ENCODE assay signal across 32 cellular contexts in genomic region chr3:159319156-159319555, GRCh38.
"Had no signal": no experiment of that assay in that cellular context is flagged by ENCODE, and none has a peak within 500 bp of the region (broad histone marks: within the 10 kb centered on the region; RNA-seq: fewer than 3 reads in every experiment).

No MANE protein-coding gene starts in this region.

- H3K36me3 Mint-ChIP-seq: activated CD4-positive, alpha-beta memory T cell treated with anti-CD3 and anti-CD28 coated beads for 36 hours; activated CD8-positive, alpha-beta memory T cell treated with anti-CD3 and anti-CD28 coated beads, Interleukin-2, amount 10 ng/mL, durations not matched to agents 7 days and 5 days; activated naive CD4-positive, alpha-beta T cell treated with anti-CD3 and anti-CD28 coated beads, Interleukin-2, amount 50 U/mL, for 24 hours; activated naive CD8-positive, alpha-beta T cell treated with anti-CD3 and anti-CD28 coated beads for 36 hours had no signal

- ATAC-seq: activated CD4-positive, alpha-beta T cell treated with anti-CD3 and anti-CD28 coated beads for 36 hours; activated CD8-positive, alpha-beta memory T cell treated with anti-CD3 and anti-CD28 coated beads, Interleukin-2, amount 10 ng/mL, durations not matched to agents 7 days and 5 days; activated CD8-positive, alpha-beta T cell treated with anti-CD3 and anti-CD28 coated beads, Interleukin-2, amount 10 ng/mL, durations not matched to agents 7 days and 5 days; activated naive CD8-positive, alpha-beta T cell treated with anti-CD3 and anti-CD28 coated beads, Interleukin-2, amount 50 U/mL, for 24 hours; body of pancreas; effector memory CD8-positive, alpha-beta T cell; T-helper 17 cell had no signal

- H3K9me3 Mint-ChIP-seq: activated B cell treated with CpG ODN at 0.5 μM for 24 hours; activated CD4-positive, alpha-beta memory T cell treated with anti-CD3 and anti-CD28 coated beads for 36 hours; activated CD4-positive, alpha-beta T cell treated with anti-CD3 and anti-CD28 coated beads, Interleukin-2, amount 10 ng/mL, durations not matched to agents 24 days and 14 days; activated naive CD4-positive, alpha-beta T cell treated with anti-CD3 and anti-CD28 coated beads, Interleukin-2, amount 50 U/mL, for 24 hours; activated naive CD8-positive, alpha-beta T cell treated with anti-CD3 and anti-CD28 coated beads for 36 hours; activated naive CD8-positive, alpha-beta T cell treated with anti-CD3 and anti-CD28 coated beads, Interleukin-2, amount 50 U/mL, for 24 hours; activated T-helper 1 cell treated with anti-CD3 and anti-CD28 coated beads, Interleukin-12 subunit alpha, Interleukin-12 subunit beta, Interleukin-2, Interleukin-4 antibody, amounts not matched to agents 30 ng/mL and 10 ng/mL and 1 ng/mL, durations not matched to agents 14 hours and 24 hours and 36 hours; activated T-helper 2 cell treated with anti-CD3 and anti-CD28 coated beads, Interferon-gamma antibody, Interleukin-2, Interleukin-4, amounts not matched to agents 10 μg/mL and 5 μg/mL and 100 μg/mL, durations not matched to agents 14 hours and 24 hours and 36 hours; effector memory CD8-positive, alpha-beta T cell; T-helper 2 cell treated with Interferon-gamma antibody and Interleukin-4, amounts not matched to agents 5 μg/mL and 100 μg/mL, for 36 hours had no signal

- H3K4me3 Mint-ChIP-seq: activated B cell treated with CpG ODN at 0.5 μM for 24 hours; activated CD4-positive, alpha-beta memory T cell treated with anti-CD3 and anti-CD28 coated beads for 36 hours; activated CD4-positive, alpha-beta T cell treated with anti-CD3 and anti-CD28 coated beads for 36 hours; activated CD4-positive, alpha-beta T cell treated with anti-CD3 and anti-CD28 coated beads, Interleukin-2, amount 10 ng/mL, durations not matched to agents 24 days and 14 days; activated CD8-positive, alpha-beta memory T cell treated with anti-CD3 and anti-CD28 coated beads, Interleukin-2, amount 10 ng/mL, durations not matched to agents 7 days and 5 days; activated CD8-positive, alpha-beta T cell treated with anti-CD3 and anti-CD28 coated beads, Interleukin-2, amount 10 ng/mL, durations not matched to agents 7 days and 5 days; activated naive CD4-positive, alpha-beta T cell treated with anti-CD3 and anti-CD28 coated beads for 36 hours; activated naive CD4-positive, alpha-beta T cell treated with anti-CD3 and anti-CD28 coated beads, Interleukin-2, amount 50 U/mL, for 24 hours; activated naive CD8-positive, alpha-beta T cell treated with anti-CD3 and anti-CD28 coated beads for 36 hours; activated naive CD8-positive, alpha-beta T cell treated with anti-CD3 and anti-CD28 coated beads, Interleukin-2, amount 50 U/mL, for 24 hours; activated T-helper 1 cell treated with anti-CD3 and anti-CD28 coated beads, Interleukin-12 subunit alpha, Interleukin-12 subunit beta, Interleukin-2, Interleukin-4 antibody, amounts not matched to agents 30 ng/mL and 10 ng/mL and 1 ng/mL, durations not matched to agents 14 hours and 24 hours and 36 hours; effector memory CD8-positive, alpha-beta T cell; T-helper 17 cell; T-helper 2 cell treated with Interferon-gamma antibody and Interleukin-4, amounts not matched to agents 5 μg/mL and 100 μg/mL, for 36 hours had no signal

- H3K4me1 Mint-ChIP-seq: activated B cell treated with CpG ODN at 0.5 μM for 24 hours; activated CD4-positive, alpha-beta T cell treated with anti-CD3 and anti-CD28 coated beads for 36 hours; activated CD4-positive, alpha-beta T cell treated with anti-CD3 and anti-CD28 coated beads, Interleukin-2, amount 10 ng/mL, durations not matched to agents 24 days and 14 days; activated CD8-positive, alpha-beta memory T cell treated with anti-CD3 and anti-CD28 coated beads, Interleukin-2, amount 10 ng/mL, durations not matched to agents 7 days and 5 days; activated naive CD4-positive, alpha-beta T cell treated with anti-CD3 and anti-CD28 coated beads, Interleukin-2, amount 50 U/mL, for 24 hours; activated naive CD8-positive, alpha-beta T cell treated with anti-CD3 and anti-CD28 coated beads for 36 hours; activated naive CD8-positive, alpha-beta T cell treated with anti-CD3 and anti-CD28 coated beads, Interleukin-2, amount 50 U/mL, for 24 hours; T-helper 17 cell had no signal

- H3K27me3 Mint-ChIP-seq: activated CD4-positive, alpha-beta memory T cell treated with anti-CD3 and anti-CD28 coated beads for 36 hours; activated CD4-positive, alpha-beta T cell treated with anti-CD3 and anti-CD28 coated beads for 36 hours; activated CD4-positive, alpha-beta T cell treated with anti-CD3 and anti-CD28 coated beads, Interleukin-2, amount 10 ng/mL, durations not matched to agents 24 days and 14 days; activated CD8-positive, alpha-beta memory T cell treated with anti-CD3 and anti-CD28 coated beads, Interleukin-2, amount 10 ng/mL, durations not matched to agents 7 days and 5 days; activated naive CD8-positive, alpha-beta T cell treated with anti-CD3 and anti-CD28 coated beads for 36 hours; activated naive CD8-positive, alpha-beta T cell treated with anti-CD3 and anti-CD28 coated beads, Interleukin-2, amount 50 U/mL, for 24 hours; effector memory CD8-positive, alpha-beta T cell; T-helper 17 cell had no signal

- DNase-seq: activated B cell treated with CpG ODN at 0.5 μM for 24 hours; activated CD4-positive, alpha-beta memory T cell treated with anti-CD3 and anti-CD28 coated beads for 36 hours; activated CD4-positive, alpha-beta T cell treated with anti-CD3 and anti-CD28 coated beads for 36 hours; activated CD4-positive, alpha-beta T cell treated with anti-CD3 and anti-CD28 coated beads, Interleukin-2, amount 10 ng/mL, durations not matched to agents 24 days and 14 days; activated CD4-positive, CD25-positive, alpha-beta regulatory T cell treated with anti-CD3 and anti-CD28 coated beads, Interleukin-2, amount 50 U/mL, for 72 hours; activated CD8-positive, alpha-beta memory T cell treated with anti-CD3 and anti-CD28 coated beads, Interleukin-2, amount 10 ng/mL, durations not matched to agents 7 days and 5 days; activated CD8-positive, alpha-beta memory T cell treated with anti-CD3 and anti-CD28 coated beads, Interleukin-2, amount 50 U/mL, for 4 hours; activated CD8-positive, alpha-beta T cell treated with anti-CD3 and anti-CD28 coated beads, Interleukin-2, amount 10 ng/mL, durations not matched to agents 7 days and 5 days; activated effector memory CD4-positive, alpha-beta T cell treated with anti-CD3 and anti-CD28 coated beads, Interleukin-2, amount 50 U/mL, for 16 hours; activated naive CD4-positive, alpha-beta T cell treated with anti-CD3 and anti-CD28 coated beads for 36 hours; activated naive CD8-positive, alpha-beta T cell treated with anti-CD3 and anti-CD28 coated beads for 36 hours; activated naive CD8-positive, alpha-beta T cell treated with anti-CD3 and anti-CD28 coated beads, Interleukin-2, amount 50 U/mL, for 24 hours; activated T-cell treated with anti-CD3 and anti-CD28 coated beads, Interleukin-2, amount 50 U/mL, for 1 hour; activated T-cell treated with anti-CD3 and anti-CD28 coated beads, Interleukin-2, amount 50 U/mL, for 48 hours; adrenal gland; amygdala; aorta; body of pancreas; caudate nucleus; cortex of kidney; dermis blood vessel endothelial cell; effector CD4-positive, alpha-beta T cell; effector memory CD8-positive, alpha-beta T cell; glutamatergic neuron; T-helper 1 cell; T-helper 17 cell; T1000; WERI-Rb-1 had no signal

- H3K27ac Mint-ChIP-seq: activated B cell treated with CpG ODN at 0.5 μM for 24 hours; activated CD4-positive, alpha-beta memory T cell treated with anti-CD3 and anti-CD28 coated beads for 36 hours; activated CD4-positive, alpha-beta T cell treated with anti-CD3 and anti-CD28 coated beads for 36 hours; activated CD4-positive, alpha-beta T cell treated with anti-CD3 and anti-CD28 coated beads, Interleukin-2, amount 10 ng/mL, durations not matched to agents 24 days and 14 days; activated CD8-positive, alpha-beta memory T cell treated with anti-CD3 and anti-CD28 coated beads, Interleukin-2, amount 10 ng/mL, durations not matched to agents 7 days and 5 days; activated CD8-positive, alpha-beta T cell treated with anti-CD3 and anti-CD28 coated beads, Interleukin-2, amount 10 ng/mL, durations not matched to agents 7 days and 5 days; activated naive CD4-positive, alpha-beta T cell treated with anti-CD3 and anti-CD28 coated beads for 36 hours; activated naive CD4-positive, alpha-beta T cell treated with anti-CD3 and anti-CD28 coated beads, Interleukin-2, amount 50 U/mL, for 24 hours; activated naive CD8-positive, alpha-beta T cell treated with anti-CD3 and anti-CD28 coated beads for 36 hours; activated naive CD8-positive, alpha-beta T cell treated with anti-CD3 and anti-CD28 coated beads, Interleukin-2, amount 50 U/mL, for 24 hours; activated T-helper 1 cell treated with anti-CD3 and anti-CD28 coated beads, Interleukin-12 subunit alpha, Interleukin-12 subunit beta, Interleukin-2, Interleukin-4 antibody, amounts not matched to agents 30 ng/mL and 10 ng/mL and 1 ng/mL, durations not matched to agents 14 hours and 24 hours and 36 hours; activated T-helper 2 cell treated with anti-CD3 and anti-CD28 coated beads, Interferon-gamma antibody, Interleukin-2, Interleukin-4, amounts not matched to agents 10 μg/mL and 5 μg/mL and 100 μg/mL, durations not matched to agents 14 hours and 24 hours and 36 hours; effector memory CD8-positive, alpha-beta T cell; T-helper 17 cell; T-helper 2 cell treated with Interferon-gamma antibody and Interleukin-4, amounts not matched to agents 5 μg/mL and 100 μg/mL, for 36 hours had no signal
